ENCODE assay signal across 1 cellular context in genomic region chr11:68581439-68581838, GRCh38.
TF ChIP-seq lines count a peak whose summit lies in the region.

No MANE protein-coding gene starts in this region.

TF ChIP-seq in IMR-90, 13 proteins besides CTCF, POLR2A, EP300 and RAD21 (continued from another document):
- TF ChIP-seq ELK1 (IDR thresholded peaks at IDR 0.05; ENCODE audit: borderline replicate concordance, low read depth, low read length) (no peak), BHLHE40 (IDR thresholded peaks at IDR 0.05; ENCODE audit: low read depth, low read length) (no peak), SMC3 (IDR thresholded peaks at IDR 0.05; ENCODE audit: low read depth, low read length) (no peak)
